In genomic region chr1:244970236-244970652, GRCh38 we compare ENCODE assay signal across 8 cellular contexts.
DNase-seq lines count a peak whose midpoint lies in the region; ATAC-seq and TF ChIP-seq lines count a peak whose summit lies in the region.

No MANE protein-coding gene starts in this region.

- H3K4me1 ChIP-seq in ACC112 (ENCODE audit: control insufficient read depth, insufficient read depth, low read length, unreplicated experiment) (peaks cover 24% of the 10 kb centered on the region), duodenal mucosa (ENCODE audit: control insufficient read depth in 1 of 2, insufficient read depth in 2 of 2, low read length in 2 of 2) (peaks cover 4 to 14% of the 10 kb centered on the region in 2 donors), mesodermal cell (ENCODE audit: control insufficient read depth, insufficient read depth, low read length, poor library complexity, severe bottlenecking) (peaks cover 4% of the 10 kb centered on the region)

- peak; percentile 88 for DNase-seq in NCI-H2107 treated with DMSO at 0.1 percent for 48 hours (lab: John Stamatoyannopoulos, UW; ENCODE audit: unreplicated experiment)
- peak; percentile 75 for DNase-seq in stimulated activated naive CD8-positive, alpha-beta T cell treated with anti-CD3 and anti-CD28 coated beads, Interleukin-15, Interleukin-2, amounts not matched to agents 100 U/mL and 50 U/mL, for 24 hours

- H3K79me2 ChIP-seq in ACC112 (ENCODE audit: control insufficient read depth, insufficient read depth, low read length, unreplicated experiment): peaks cover 8% of the 10 kb centered on the region

- peak overlapping the region; percentile 82 to 93 for H3K9ac ChIP-seq in duodenal mucosa (ENCODE audit: low read depth in 1 of 2, low read length in 2 of 2)

- H3K27me3 ChIP-seq in ACC112 (ENCODE audit: insufficient read depth, low read length): no peaks in the 10 kb centered on the region
- no peaks in the 10 kb centered on the region for H3K27me3 ChIP-seq in duodenal mucosa (ENCODE audit: control insufficient read depth in 1 of 2, insufficient read depth in 2 of 2, low read length in 2 of 2)

- ATAC-seq in GM18867 (IDR thresholded peaks at IDR 0.05; ENCODE audit: unreplicated experiment): peak; percentile 67
- peak; percentile 67 for ATAC-seq in HG03064 (IDR thresholded peaks at IDR 0.05; ENCODE audit: low read depth, unreplicated experiment)
- peak; percentile 64 for ATAC-seq in stimulated activated naive CD8-positive, alpha-beta T cell treated with anti-CD3 and anti-CD28 coated beads, Interleukin-15, Interleukin-2, amounts not matched to agents 100 U/mL and 50 U/mL, for 24 hours

- 1 to 2% methylated on average over 19 to 31 of the region's 49 CpGs for WGBS in mesodermal cell (ENCODE audit: insufficient coverage in 2 of 2), 2 experiments

- no peak for TF ChIP-seq CTCF in WI38 (IDR thresholded peaks at IDR 0.05; ENCODE audit: low read depth, low read length)

- H3K9me3 ChIP-seq in duodenal mucosa (ENCODE audit: control insufficient read depth in 1 of 2, low read length in 2 of 2): no peaks in the 10 kb centered on the region
- H3K9me3 ChIP-seq in mesodermal cell (ENCODE audit: control insufficient read depth, low read length): no peaks in the 10 kb centered on the region

- peak overlapping the region; percentile 100 for H3K27ac ChIP-seq in ACC112 (ENCODE audit: low read depth, low read length)
- peak overlapping the region; percentile 98 for H3K27ac ChIP-seq in duodenal mucosa (ENCODE audit: low read depth, low read length)
- peak overlapping the region; percentile 100 for H3K27ac ChIP-seq in mesodermal cell (ENCODE audit: low read depth, low read length, severe bottlenecking)

- H2AFZ ChIP-seq in ACC112 (ENCODE audit: low read length, unreplicated experiment): peak overlapping the region; percentile 83

- no peaks in the 10 kb centered on the region for H3K36me3 ChIP-seq in ACC112 (ENCODE audit: insufficient read depth, low read length)
- H3K36me3 ChIP-seq in duodenal mucosa (ENCODE audit: control insufficient read depth in 1 of 2, insufficient read depth in 2 of 2, low read length in 2 of 2): no peaks in the 10 kb centered on the region
- peaks cover 2% of the 10 kb centered on the region for H3K36me3 ChIP-seq in mesodermal cell (ENCODE audit: control insufficient read depth, insufficient read depth, low read length)

- peak overlapping the region; percentile 87 for H3K4me3 ChIP-seq in ACC112 (ENCODE audit: low read depth, low read length)
- peak overlapping the region; percentile 74 for H3K4me3 ChIP-seq in WI38 (ENCODE audit: low read depth, low read length)
- H3K4me3 ChIP-seq in duodenal mucosa (ENCODE audit: low read depth in 1 of 2, low read length in 2 of 2): peak overlapping the region; percentile 76 to 79
- H3K4me3 ChIP-seq in mesodermal cell (ENCODE audit: extremely low read depth, insufficient read depth, low read length, poor library complexity, severe bottlenecking): peak overlapping the region; percentile 65

Comparison
In these comparisons a context has a peak if more than half of its experiments do, and no peak if none do; other contexts are left out.
1. Peak in every context shown above with its lines: DNase-seq, ATAC-seq, H3K4me3 ChIP-seq and H3K27ac ChIP-seq.